Comparison of ENCODE assay signal across 11 cellular contexts in genomic region chr7:37901890-37902524, GRCh38. TPM values are rescaled to one million over a fixed set of nuclear protein-coding genes. Genes with fewer than 3 reads are reported as not detected.
A peak's percentile ranks its signal among the peaks of the same experiment; 100 is the strongest.
DNase-seq lines count a peak whose midpoint lies in the region; ATAC-seq, FAIRE-seq and TF ChIP-seq lines count a peak whose summit lies in the region.
"Had no signal": no experiment of that assay in that cellular context is flagged by ENCODE, and none has a peak within 500 bp of the region (broad histone marks: within the 10 kb centered on the region; RNA-seq: fewer than 3 reads in every experiment).

No MANE protein-coding gene starts in this region.

- H3K4me1 ChIP-seq in GM12878 (ENCODE audit: control insufficient read depth, insufficient read depth, low read length) = no peaks in the 10 kb centered on the region

- FAIRE-seq in GM12878 (lab: Jason Lieb, UNC) = no peak

- H3K27me3 ChIP-seq in GM12878 (replicated peaks in 1 of 2; ENCODE audit: control insufficient read depth in 2 of 2, insufficient read depth in 2 of 2, low read length in 1 of 2) = peaks cover 0 to 2% of the 10 kb centered on the region in 2 experiments; a peak in 1 of 4 replicates

- DNase-seq in stimulated activated naive CD8-positive, alpha-beta T cell treated with anti-CD3 and anti-CD28 coated beads, Interleukin-15, amount 100 ng/mL, for 72 hours = no peak
- no peak for DNase-seq in stimulated activated naive CD8-positive, alpha-beta T cell treated with anti-CD3 and anti-CD28 coated beads, Interleukin-15, Interleukin-2, amounts not matched to agents 100 U/mL and 50 U/mL, for 24 hours
- DNase-seq in GM12878 (ENCODE audit: low read depth, low spot score) (no peak), kidney tubule cell (ENCODE audit: low spot score) (peak; percentile 74), NCI-H2227 (lab: John Stamatoyannopoulos, UW; ENCODE audit: unreplicated experiment) (no peak), GM13976 (ENCODE audit: low spot score) (no peak)
- DNase-seq: GDM1, GOT3 had no signal

- TF ChIP-seq EP300 in GM12878 (IDR thresholded peaks at IDR 0.05; ENCODE audit: borderline replicate concordance in 1 of 2, control insufficient read depth in 1 of 2, low read depth in 2 of 2, low read length in 2 of 2) = no peak

- H3K36me3 ChIP-seq in GM12878 (ENCODE audit: control insufficient read depth in 2 of 2, insufficient read depth in 2 of 2, low read length in 1 of 2) = no peaks in the 10 kb centered on the region

- in situ Hi-C loops in GM12878 (cut with MboI) = loop anchor here (5.0 kb wide), 1 partner anchor 320 kb away; no protein-coding TSS in a partner anchor
- in situ Hi-C loops in GM13976 (cut with MboI; ENCODE audit: low sequenced_read_pairs, unreplicated experiment) = loop anchor here (10.0 to 25.0 kb wide), 3 partner anchors 203 to 435 kb away; no protein-coding TSS in a partner anchor

- no peak overlapping the region for H3K4me3 ChIP-seq in GM12878

- no peaks in the 10 kb centered on the region for H3K4me1 Mint-ChIP-seq in stimulated activated naive CD8-positive, alpha-beta T cell treated with anti-CD3 and anti-CD28 coated beads, Interleukin-15, amount 100 ng/mL, for 72 hours

- peaks cover 10% of the 10 kb centered on the region for H3K27me3 Mint-ChIP-seq in stimulated activated naive CD8-positive, alpha-beta T cell treated with anti-CD3 and anti-CD28 coated beads, Interleukin-15, amount 100 ng/mL, for 72 hours

- no peaks in the 10 kb centered on the region for H3K79me2 ChIP-seq in GM12878 (ENCODE audit: control insufficient read depth, insufficient read depth, low read length)

- H3K9me3 ChIP-seq in GM12878 (replicated peaks; ENCODE audit: control insufficient read depth, insufficient read depth, low read length) = no peaks in the 10 kb centered on the region

- no peaks in the 10 kb centered on the region for H4K20me1 ChIP-seq in GM12878 (ENCODE audit: control insufficient read depth, insufficient read depth)

- intact Hi-C loops in GM12878 (cut with micrococcal nuclease; ENCODE audit: unreplicated experiment) = loop anchor here (1.0 to 5.0 kb wide), 4 partner anchors 205 to 433 kb away; no protein-coding TSS in a partner anchor

- no peak overlapping the region for H3K4me2 ChIP-seq in GM12878 (ENCODE audit: control insufficient read depth, insufficient read depth)

- H3K9ac ChIP-seq in GM12878 (ENCODE audit: control insufficient read depth, insufficient read depth, low read length) = no peak overlapping the region

- no peak for TF ChIP-seq POLR2A in GM12878 (IDR thresholded peaks at IDR 0.05; ENCODE audit: low read depth, low read length)

- TF ChIP-seq CTCF in GM12878 (IDR thresholded peaks at IDR 0.05 in 2 of 3, conservative IDR thresholded peaks at IDR 0.05 in 1 of 3; ENCODE audit: control insufficient read depth in 2 of 3, extremely low read depth in 1 of 3, insufficient read depth in 1 of 3, low read depth in 3 of 3, low read length in 3 of 3) (no peak), GM13976 (IDR thresholded peaks at IDR 0.05; ENCODE audit: borderline replicate concordance, control extremely low read depth, extremely low read depth, insufficient read depth, missing control alignments) (no peak)

- POLR2A ChIA-PET in GM12878 (lab: Charles Lee) = no interaction called here

- SMC1A ChIA-PET in GM12878 (lab: Charles Lee; ENCODE audit: uncharacterized antibody, unreplicated experiment) = interaction anchor here (0.6 to 9.5 kb wide), 37 partner anchors 7 to 465 kb away, joined by 3 to 82 read pairs (median 4); partner anchors contain the start of genes EPDR1 and SFRP4

- H3K27ac Mint-ChIP-seq in stimulated activated naive CD8-positive, alpha-beta T cell treated with anti-CD3 and anti-CD28 coated beads, Interleukin-15, amount 100 ng/mL, for 72 hours = no peak overlapping the region

- no TSS peak for BruUV-seq in GM12878 (replicated peaks; lab: Mats Ljungman, UMichigan)

- no peak overlapping the region for H3K27ac ChIP-seq in GM12878 (ENCODE audit: control insufficient read depth, insufficient read depth)

- no peak for TF ChIP-seq RAD21 in GM12878 (IDR thresholded peaks at IDR 0.05; ENCODE audit: insufficient read depth, low read depth, low read length)

- no peaks in the 10 kb centered on the region for H3K9me3 Mint-ChIP-seq in stimulated activated naive CD8-positive, alpha-beta T cell treated with anti-CD3 and anti-CD28 coated beads, Interleukin-15, amount 100 ng/mL, for 72 hours
- H3K9me3 Mint-ChIP-seq: central memory CD8-positive, alpha-beta T cell had no signal

- no peak overlapping the region for H3K4me3 Mint-ChIP-seq in stimulated activated naive CD8-positive, alpha-beta T cell treated with anti-CD3 and anti-CD28 coated beads, Interleukin-15, amount 100 ng/mL, for 72 hours
- H3K4me3 Mint-ChIP-seq: central memory CD8-positive, alpha-beta T cell had no signal

- peak; percentile 18 for ATAC-seq in stimulated activated naive CD8-positive, alpha-beta T cell treated with anti-CD3 and anti-CD28 coated beads, Interleukin-15, amount 100 ng/mL, for 72 hours
- ATAC-seq in stimulated activated naive CD8-positive, alpha-beta T cell treated with anti-CD3 and anti-CD28 coated beads, Interleukin-15, Interleukin-2, amounts not matched to agents 100 U/mL and 50 U/mL, for 24 hours = no peak
- ATAC-seq in GM12878 (peak; percentile 30; the same call in 2 of the 3 replicates), HG03175 (IDR thresholded peaks at IDR 0.05; ENCODE audit: unreplicated experiment) (no peak), HG02885 (IDR thresholded peaks at IDR 0.05; ENCODE audit: poor library complexity, unreplicated experiment) (no peak)

- H2AFZ ChIP-seq in GM12878 (ENCODE audit: control insufficient read depth, low read depth, low read length) = no peak overlapping the region

- RAD21 ChIA-PET in GM12878 (lab: Charles Lee; ENCODE audit: unreplicated experiment) = interaction anchor here (0.7 to 3.3 kb wide), 20 partner anchors 11 to 469 kb away, joined by 3 to 24 read pairs (median 5); partner anchors contain the start of genes EPDR1 and SFRP4

- 54% methylated on average over 2 of the region's 2 CpGs for WGBS in GM12878 (ENCODE audit: insufficient coverage, insufficient replicate concordance, low lambda C conversion rate, missing lambda C conversion rate)

- CTCF ChIA-PET in GM12878 (lab: Yijun Ruan, JAX) = interaction anchor here (0.6 to 4.2 kb wide), 52 partner anchors 8 to 472 kb away, joined by 3 to 39 read pairs (median 5); partner anchors contain the start of genes EPDR1, GPR141 and SFRP4

TF ChIP-seq in GM12878, 131 proteins besides CTCF, POLR2A, EP300 and RAD21 (continues in another document):
- no peak for TF ChIP-seq ZNF24 (IDR thresholded peaks at IDR 0.05)

RNA-seq across cellular contexts. Expression of gene SFRP4, which starts 14.6 kb away (rescaled TPM):
- total RNA-seq in GM12878 (2013; cell fraction: nucleolus; rRNA removed) = not detected in 2 replicates
- not detected in 2 replicates for total RNA-seq in GM12878 (2014; rRNA removed)
- total RNA-seq in GM12878 (2014; rRNA removed; fragmentation: Illumina TruSeq; extraction: Trizol) = not detected in 2 replicates
- total RNA-seq in GM12878 (2021) = 0.24 TPM in 1 of 2 replicates, not detected in the other
- polyA plus RNA-seq in GM12878 (2011; ENCODE audit: low read depth) = not detected
- polyA plus RNA-seq in GM12878 (2011; rRNA removed) = 0.14 and 0.20 TPM in 2 replicates
- 0.06 and 0.08 TPM in 2 replicates for polyA plus RNA-seq in GM12878 (2011; cell fraction: cytosol; rRNA removed)
- 0.07 and 0.13 TPM in 2 replicates for polyA plus RNA-seq in GM12878 (2011; cell fraction: nucleus; rRNA removed)
- 0.04 and 0.08 TPM in 2 replicates for polyA plus RNA-seq in GM12878 (2012)
- polyA plus RNA-seq in GM12878 (2014; fragmentation: Illumina TruSeq; extraction: Trizol) = not detected in 2 replicates
- polyA plus RNA-seq in GM12878 (2014; fragmentation: Nextera tagmentation; extraction: Ambion mirVana) = under 1 TPM in 1 of 2 experiments, not detected in 1; 0.02 TPM
- 0.03 and 0.15 TPM in 2 replicates for polyA plus RNA-seq in GM12878 (2014; rRNA removed)
- not detected for polyA plus RNA-seq in GM12878 (2016; fragmentation: Nextera tagmentation; extraction: Ambion mirVana)
- 0.10 and 0.29 TPM in 2 replicates for polyA minus RNA-seq in GM12878 (2011; rRNA and poly(A)+ RNA removed)
- polyA minus RNA-seq in GM12878 (2011; cell fraction: cytosol; rRNA and poly(A)+ RNA removed) = not detected in 2 replicates
- polyA minus RNA-seq in GM12878 (2011; cell fraction: nucleus; rRNA and poly(A)+ RNA removed) = 0.24 TPM in 1 of 2 replicates, not detected in the other

RNA-seq across cellular contexts. Expression of gene EPDR1, which starts 18.4 kb away (rescaled TPM):
- 5.9 and 7.4 TPM in 2 replicates for total RNA-seq in GM12878 (2013; cell fraction: nucleolus; rRNA removed)
- total RNA-seq in GM12878 (2014; rRNA removed) = 4.2 and 5.5 TPM in 2 replicates
- total RNA-seq in GM12878 (2014; rRNA removed; fragmentation: Illumina TruSeq; extraction: Trizol) = 2.9 and 3.1 TPM in 2 replicates
- 4.5 and 5.5 TPM in 2 replicates for total RNA-seq in GM12878 (2021)
- 1.1 TPM for polyA plus RNA-seq in GM12878 (2011; ENCODE audit: low read depth)
- polyA plus RNA-seq in GM12878 (2011; rRNA removed) = 18.8 and 21.4 TPM in 2 replicates
- 15.4 and 15.9 TPM in 2 replicates for polyA plus RNA-seq in GM12878 (2011; cell fraction: cytosol; rRNA removed)
- polyA plus RNA-seq in GM12878 (2011; cell fraction: nucleus; rRNA removed) = 8.1 and 8.7 TPM in 2 replicates
- 0.95 and 3.3 TPM in 2 replicates for polyA plus RNA-seq in GM12878 (2012)
- 3.6 and 4.4 TPM in 2 replicates for polyA plus RNA-seq in GM12878 (2014; fragmentation: Illumina TruSeq; extraction: Trizol)
- polyA plus RNA-seq in GM12878 (2014; fragmentation: Nextera tagmentation; extraction: Ambion mirVana) = 1 to 10 TPM; 1.2 to 2.2 TPM
- 4.2 and 4.9 TPM in 2 replicates for polyA plus RNA-seq in GM12878 (2014; rRNA removed)
- 1 to 10 TPM; 5.4 to 6.7 TPM for polyA plus RNA-seq in GM12878 (2016; fragmentation: Nextera tagmentation; extraction: Ambion mirVana)
- 9.5 and 10.3 TPM in 2 replicates for polyA minus RNA-seq in GM12878 (2011; rRNA and poly(A)+ RNA removed)
- polyA minus RNA-seq in GM12878 (2011; cell fraction: cytosol; rRNA and poly(A)+ RNA removed) = 5.5 and 7.6 TPM in 2 replicates
- 11.5 and 17.2 TPM in 2 replicates for polyA minus RNA-seq in GM12878 (2011; cell fraction: nucleus; rRNA and poly(A)+ RNA removed)

RNA-seq across cellular contexts. Expression of gene NME8, which starts 53.6 kb away (rescaled TPM):
- 0.52 and 0.61 TPM in 2 replicates for total RNA-seq in GM12878 (2013; cell fraction: nucleolus; rRNA removed)
- total RNA-seq in GM12878 (2014; rRNA removed) = 0.17 and 0.60 TPM in 2 replicates
- total RNA-seq in GM12878 (2014; rRNA removed; fragmentation: Illumina TruSeq; extraction: Trizol) = 0.32 and 0.54 TPM in 2 replicates
- 0.51 TPM in 1 of 2 replicates, not detected in the other for total RNA-seq in GM12878 (2021)
- 0.21 TPM for polyA plus RNA-seq in GM12878 (2011; ENCODE audit: low read depth)
- polyA plus RNA-seq in GM12878 (2011; rRNA removed) = 3.5 and 5.5 TPM in 2 replicates
- 0.55 and 0.58 TPM in 2 replicates for polyA plus RNA-seq in GM12878 (2011; cell fraction: cytosol; rRNA removed)
- 4.8 and 5.3 TPM in 2 replicates for polyA plus RNA-seq in GM12878 (2011; cell fraction: nucleus; rRNA removed)
- polyA plus RNA-seq in GM12878 (2012) = 2.3 and 2.8 TPM in 2 replicates
- polyA plus RNA-seq in GM12878 (2014; fragmentation: Illumina TruSeq; extraction: Trizol) = 0.30 and 0.62 TPM in 2 replicates
- under 1 TPM; 0.51 to 0.69 TPM for polyA plus RNA-seq in GM12878 (2014; fragmentation: Nextera tagmentation; extraction: Ambion mirVana)
- polyA plus RNA-seq in GM12878 (2014; rRNA removed) = 0.03 and 0.58 TPM in 2 replicates
- not detected for polyA plus RNA-seq in GM12878 (2016; fragmentation: Nextera tagmentation; extraction: Ambion mirVana)
- 0.21 and 0.29 TPM in 2 replicates for polyA minus RNA-seq in GM12878 (2011; rRNA and poly(A)+ RNA removed)
- not detected in 2 replicates for polyA minus RNA-seq in GM12878 (2011; cell fraction: cytosol; rRNA and poly(A)+ RNA removed)
- polyA minus RNA-seq in GM12878 (2011; cell fraction: nucleus; rRNA and poly(A)+ RNA removed) = 0.24 and 0.48 TPM in 2 replicates

Comparison
In these comparisons a context has a peak if more than half of its experiments do, and no peak if none do; other contexts are left out.
1. ATAC-seq: peak in stimulated activated naive CD8-positive, alpha-beta T cell treated with anti-CD3 and anti-CD28 coated beads, Interleukin-15, amount 100 ng/mL, for 72 hours (single experiment) and GM12878 (single experiment); none in stimulated activated naive CD8-positive, alpha-beta T cell treated with anti-CD3 and anti-CD28 coated beads, Interleukin-15, Interleukin-2, amounts not matched to agents 100 U/mL and 50 U/mL, for 24 hours (single experiment), HG03175 (single experiment) and HG02885 (single experiment).